Comparison of ENCODE assay signal across 8 cellular contexts in genomic region chr11:87421422-87421821, GRCh38.
DNase-seq lines count a peak whose midpoint lies in the region; TF ChIP-seq lines count a peak whose summit lies in the region.

No MANE protein-coding gene starts in this region.

- H3K9me3 ChIP-seq in A673 (ENCODE audit: low read depth, low read length, poor library complexity, severe bottlenecking): no peaks in the 10 kb centered on the region

- BruUV-seq in A673 (replicated peaks; lab: Mats Ljungman, UMichigan): no TSS peak

- no peaks in the 10 kb centered on the region for H3K4me1 ChIP-seq in A673 (ENCODE audit: insufficient read depth, low read length, poor library complexity, severe bottlenecking)

- intact Hi-C loops in A673 (cut with micrococcal nuclease; ENCODE audit: unreplicated experiment): loop anchor here (1.0 to 10.0 kb wide), 5 partner anchors 69 to 551 kb away; no protein-coding TSS in a partner anchor

- no peaks in the 10 kb centered on the region for H3K36me3 ChIP-seq in A673 (ENCODE audit: insufficient read depth, low read length, poor library complexity, severe bottlenecking)

- in situ Hi-C loops in T47D (cut with HindIII; ENCODE audit: low pct_unique_long_range_greater_than_20kb, low sequenced_read_pairs): no loop called here

- no peaks in the 10 kb centered on the region for H3K27me3 ChIP-seq in A673 (replicated peaks; ENCODE audit: insufficient read depth, low read depth, low read length, poor library complexity)

- TF ChIP-seq CTCF in A673 (conservative IDR thresholded peaks at IDR 0.05; ENCODE audit: low read depth, low read length): peak; percentile 80

- POLR2A ChIA-PET in A673 (lab: Charles Lee; ENCODE audit: low non-redundant PET): no interaction called here

- peak; percentile 90 for DNase-seq in A673 (ENCODE audit: low spot score)
- DNase-seq in GM03348 (ENCODE audit: low spot score): peak; percentile 88
- peak; percentile 71 for DNase-seq in HCEC 1CT
- peak; percentile 73 for DNase-seq in LHCN-M2 (ENCODE audit: low read depth)
- DNase-seq in OCI-M2 (lab: John Stamatoyannopoulos, UW; ENCODE audit: unreplicated experiment): peak; percentile 57
- DNase-seq in T47D (ENCODE audit: low read depth in 1 of 2, low spot score in 1 of 2): peak; percentile 53 to 87
- peak; percentile 79 for DNase-seq in inferior parietal cortex (ENCODE audit: extremely low spot score)
- peak; percentile 26 for DNase-seq in stimulated activated CD8-positive, alpha-beta memory T cell treated with anti-CD3 and anti-CD28 coated beads, Interleukin-4, amount 100 ng/mL, for 48 hours

- no peak overlapping the region for H3K4me3 ChIP-seq in A673 (ENCODE audit: low read depth, low read length, poor library complexity, severe bottlenecking)

- H3K27ac ChIP-seq in A673 (ENCODE audit: low read depth, low read length, poor library complexity, severe bottlenecking): no peak overlapping the region

- CTCF ChIA-PET in A673 (lab: Charles Lee): interaction anchor here (0.6 to 1.8 kb wide), 14 partner anchors 9 to 813 kb away, joined by 3 to 14 read pairs (median 4); no protein-coding TSS in a partner anchor

Comparison
In these comparisons a context has a peak if more than half of its experiments do, and no peak if none do; other contexts are left out.
1. DNase-seq: peak in every context shown above with its lines; median percentile 90 in A673; 88 in GM03348; 79 in inferior parietal cortex; 73 in LHCN-M2; 71 in HCEC 1CT; 70 in T47D; 57 in OCI-M2; 26 in stimulated activated CD8-positive, alpha-beta memory T cell treated with anti-CD3 and anti-CD28 coated beads, Interleukin-4, amount 100 ng/mL, for 48 hours.